Comparison of ENCODE assay signal across 8 cellular contexts in the genomic region with DNA sequence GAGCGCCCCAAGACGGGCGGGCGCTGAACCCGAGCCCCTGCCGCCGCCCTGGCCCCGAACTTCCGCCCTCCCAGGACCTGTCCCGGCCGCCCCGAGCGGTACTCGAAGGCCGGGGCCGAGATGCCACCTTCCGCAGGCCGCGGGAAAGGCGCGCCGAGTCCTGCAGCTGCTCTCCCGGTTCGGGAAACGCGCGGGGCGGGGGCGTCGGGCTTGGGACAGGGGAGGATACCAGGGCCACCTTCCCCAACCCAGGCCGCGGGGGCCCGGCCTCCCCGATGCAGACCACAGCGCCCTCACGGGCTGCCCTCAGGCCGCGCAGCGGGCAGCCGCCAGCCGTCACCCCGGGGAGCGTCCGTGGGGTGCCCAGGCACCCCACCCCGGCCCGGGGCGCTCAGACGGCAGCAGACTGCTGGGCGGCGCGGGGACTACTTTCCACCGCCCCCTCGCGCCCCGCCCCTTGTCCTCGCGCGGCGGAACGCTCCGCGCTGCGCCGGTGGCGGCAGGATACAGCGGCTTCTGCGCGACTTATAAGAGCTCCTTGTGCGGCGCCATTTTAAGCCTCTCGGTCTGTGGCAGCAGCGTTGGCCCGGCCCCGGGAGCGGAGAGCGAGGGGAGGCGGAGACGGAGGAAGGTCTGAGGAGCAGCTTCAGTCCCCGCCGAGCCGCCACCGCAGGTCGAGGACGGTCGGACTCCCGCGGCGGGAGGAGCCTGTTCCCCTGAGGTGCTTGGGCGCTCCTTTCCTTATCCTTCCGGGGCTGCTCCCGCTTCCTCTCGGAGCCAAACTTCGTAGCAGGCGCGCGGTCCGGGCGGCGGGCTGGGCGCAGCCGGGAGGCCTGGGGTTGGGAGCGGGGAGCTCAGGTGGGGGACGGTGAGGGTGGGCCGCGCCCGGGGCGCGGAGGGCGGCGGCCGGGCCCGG. TPM values are rescaled to one million over a fixed set of nuclear protein-coding genes. Genes with fewer than 3 reads are reported as not detected.
DNase-seq lines count a peak whose midpoint lies in the region; ATAC-seq and TF ChIP-seq lines count a peak whose summit lies in the region.

CTNNB1 (plus strand) TSS at position 556 of the 916 bp plus-strand sequence. CDS start 24,564 bp downstream, outside the sequence.

- DNase-seq in AG09309 (ENCODE audit: low read depth) (peak; percentile 93), NCI-H460 (ENCODE audit: extremely low read depth, low read depth) (peak; percentile 75), choroid plexus epithelial cell (ENCODE audit: low read depth) (peak; percentile 98), kidney tubule cell (ENCODE audit: low spot score) (peak; percentile 96)
- peak; percentile 94 for DNase-seq in activated CD4-positive, alpha-beta T cell treated with anti-CD3 and anti-CD28 coated beads for 36 hours
- DNase-seq in stimulated activated CD4-positive, alpha-beta T cell treated with anti-CD3 and anti-CD28 coated beads, Interleukin-1b, Interleukin-23, amount 100 ng/mL, for 24 hours (ENCODE audit: low read depth in 4 of 4, low spot score in 1 of 4): peak; percentile 78 to 85 (median 80)

- H3K4me3 ChIP-seq in AG09309 (ENCODE audit: control insufficient read depth, low read depth, low read length): peak within 1 kb of the TSS; percentile 95
- peak within 1 kb of the TSS; percentile 78 for H3K4me3 ChIP-seq in choroid plexus epithelial cell (ENCODE audit: low read depth, low read length)

- H3K4me3 Mint-ChIP-seq in activated CD4-positive, alpha-beta T cell treated with anti-CD3 and anti-CD28 coated beads for 36 hours: peak within 1 kb of the TSS; percentile 91

- H3K27me3 Mint-ChIP-seq in activated CD4-positive, alpha-beta T cell treated with anti-CD3 and anti-CD28 coated beads for 36 hours: peaks cover 8% of the 10 kb centered on the region

- CTCF ChIA-PET in activated CD4-positive, alpha-beta T cell treated with anti-CD3 and anti-CD28 coated beads for 36 hours (lab: Charles Lee): interaction anchor here (0.6 to 1.1 kb wide), 3 partner anchors 8 to 1007 kb away, joined by 3 to 4 read pairs (median 3); no protein-coding TSS in a partner anchor

- H3K9me3 Mint-ChIP-seq in activated CD4-positive, alpha-beta T cell treated with anti-CD3 and anti-CD28 coated beads for 36 hours (ENCODE audit: low read depth): no peaks in the 10 kb centered on the region

- POLR2A ChIA-PET in activated CD4-positive, alpha-beta T cell treated with anti-CD3 and anti-CD28 coated beads for 36 hours (lab: Charles Lee): interaction anchor here (0.5 to 2.2 kb wide), 12 partner anchors 9 to 890 kb away, joined by 3 to 13 read pairs (median 3); no protein-coding TSS in a partner anchor

- H3K27ac Mint-ChIP-seq in activated CD4-positive, alpha-beta T cell treated with anti-CD3 and anti-CD28 coated beads for 36 hours: peak within 1 kb of the TSS; percentile 88

- intact Hi-C loops in activated CD4-positive, alpha-beta T cell treated with anti-CD3 and anti-CD28 coated beads for 36 hours (cut with DNase I, micrococcal nuclease): loop anchor here in 1 of 2 experiments (1.0 to 5.0 kb wide), 7 partner anchors 11 to 890 kb away; partner anchors contain the start of genes EIF1B and ULK4

- ATAC-seq in GM18873 (IDR thresholded peaks at IDR 0.05; ENCODE audit: low FRiP score, unreplicated experiment) (peak; percentile 72), HG03159 (IDR thresholded peaks at IDR 0.05; ENCODE audit: unreplicated experiment) (peak; percentile 75)
- ATAC-seq in activated CD4-positive, alpha-beta T cell treated with anti-CD3 and anti-CD28 coated beads for 36 hours: peak; percentile 86

- peaks cover 36% of the 10 kb centered on the region for H3K4me1 Mint-ChIP-seq in activated CD4-positive, alpha-beta T cell treated with anti-CD3 and anti-CD28 coated beads for 36 hours

- H3K36me3 Mint-ChIP-seq in activated CD4-positive, alpha-beta T cell treated with anti-CD3 and anti-CD28 coated beads for 36 hours (ENCODE audit: low read depth): peaks cover 11% of the 10 kb centered on the region

- TF ChIP-seq CTCF in AG09309 (IDR thresholded peaks at IDR 0.05; ENCODE audit: control insufficient read depth, insufficient read depth, low read depth, low read length, missing control alignments) (no peak), choroid plexus epithelial cell (conservative IDR thresholded peaks at IDR 0.05; ENCODE audit: low read depth, low read length) (no peak)

RNA-seq across cellular contexts. Expression of gene CTNNB1, which starts in this region (rescaled TPM):
- 263 and 272 TPM in 2 replicates for total RNA-seq in NCI-H460 (2014; rRNA removed; shearing (Covaris generic))
- polyA plus RNA-seq in NCI-H460 (2014; cell fraction: nucleus; rRNA removed): 175 and 205 TPM in 2 replicates
- total RNA-seq in activated CD4-positive, alpha-beta T cell treated with anti-CD3 and anti-CD28 coated beads for 36 hours: 100 to 1,000 TPM; 114 to 158 TPM

Comparison
In these comparisons a context has a peak if more than half of its experiments do, and no peak if none do; other contexts are left out.
1. Peak in every context shown above with its lines: DNase-seq, ATAC-seq and H3K4me3 ChIP-seq.